In the genomic region with DNA sequence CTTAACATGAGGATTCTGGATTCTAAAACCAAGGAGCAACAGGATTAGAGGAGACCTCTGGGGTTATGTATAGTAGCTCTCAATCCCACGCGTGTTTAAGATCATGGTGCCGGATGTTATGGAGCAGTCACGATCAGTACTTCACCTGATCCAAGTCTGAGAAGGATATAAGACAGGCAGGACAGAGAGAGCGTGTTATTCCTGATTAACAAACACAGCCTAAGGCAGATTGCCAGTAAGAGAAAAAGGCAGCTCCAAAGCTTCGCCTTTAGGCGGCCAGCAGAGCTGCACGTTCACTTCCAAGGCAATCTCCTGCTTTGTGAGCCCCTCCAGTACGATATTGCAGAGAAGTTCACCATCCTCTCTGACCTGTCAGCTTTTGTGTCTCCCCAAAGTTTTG, we compare ENCODE assay signal across 18 cellular contexts. TPM values are rescaled to one million over a fixed set of nuclear protein-coding genes. Genes with fewer than 3 reads are reported as not detected.
DNase-seq lines count a peak whose midpoint lies in the region; ATAC-seq and TF ChIP-seq lines count a peak whose summit lies in the region.
"Had no signal": no experiment of that assay in that cellular context is flagged by ENCODE, and none has a peak within 500 bp of the region (broad histone marks: within the 10 kb centered on the region; RNA-seq: fewer than 3 reads in every experiment).

No MANE protein-coding gene starts in this region.

- H3K36me3 ChIP-seq in mammary epithelial cell (ENCODE audit: insufficient read depth, low read length) (no peaks in the 10 kb centered on the region), ascending aorta (no peaks in the 10 kb centered on the region)
- no peaks in the 10 kb centered on the region for H3K36me3 ChIP-seq in effector memory CD4-positive, alpha-beta T cell (ENCODE audit: control insufficient read depth, insufficient read depth, low read length)
- H3K36me3 ChIP-seq: tibial artery had no signal

- H3K27ac ChIP-seq in mammary epithelial cell (ENCODE audit: insufficient read depth, low read depth, low read length) (no peak overlapping the region), ascending aorta (no peak overlapping the region)
- H3K27ac ChIP-seq in effector memory CD4-positive, alpha-beta T cell (ENCODE audit: insufficient read depth, low read length, poor library complexity, severe bottlenecking): no peak overlapping the region
- H3K27ac ChIP-seq: dorsolateral prefrontal cortex, tibial artery had no signal

- peaks cover 14% of the 10 kb centered on the region for H3K4me1 ChIP-seq in mammary epithelial cell (ENCODE audit: insufficient read depth, low read length)
- H3K4me1 ChIP-seq in ascending aorta: peaks cover 2 to 19% of the 10 kb centered on the region in 2 donors
- peaks cover 12% of the 10 kb centered on the region for H3K4me1 ChIP-seq in effector memory CD4-positive, alpha-beta T cell (ENCODE audit: control insufficient read depth, insufficient read depth, low read length, poor library complexity, severe bottlenecking)

- H4K20me1 ChIP-seq in mammary epithelial cell (ENCODE audit: insufficient read depth, low read length): peaks cover 4% of the 10 kb centered on the region

- POLR2A ChIA-PET in activated CD4-positive, alpha-beta T cell treated with anti-CD3 and anti-CD28 coated beads, Interleukin-2, amount 10 ng/mL, durations not matched to agents 7 days and 5 days (lab: Charles Lee): no interaction called here

- H2AFZ ChIP-seq in mammary epithelial cell (ENCODE audit: low read depth, low read length): no peak overlapping the region

- peaks cover 97% of the 10 kb centered on the region for H3K79me2 ChIP-seq in mammary epithelial cell (ENCODE audit: insufficient read depth, low read length)

- intact Hi-C loops in mammary epithelial cell (cut with micrococcal nuclease) (no loop called here), ascending aorta (cut with DNase I) (no loop called here)

- no peak for ATAC-seq in GM18873 (IDR thresholded peaks at IDR 0.05; ENCODE audit: low FRiP score, unreplicated experiment)
- ATAC-seq: activated CD8-positive, alpha-beta T cell treated with anti-CD3 and anti-CD28 coated beads for 36 hours; activated T-helper 17 cell treated with anti-CD3 and anti-CD28 coated beads, Interleukin-2, amount 50 U/mL, for 72 hours had no signal

- no TSS peak for BruUV-seq in mammary epithelial cell (replicated peaks; lab: Mats Ljungman, UMichigan)

- TF ChIP-seq CTCF in mammary epithelial cell (conservative IDR thresholded peaks at IDR 0.05 in 1 of 2, IDR thresholded peaks at IDR 0.05 in 1 of 2; ENCODE audit: extremely low read depth in 1 of 2, insufficient read depth in 1 of 2, low read depth in 1 of 2, low read length in 2 of 2) (no peak), choroid plexus epithelial cell (conservative IDR thresholded peaks at IDR 0.05; ENCODE audit: low read depth, low read length) (peak; percentile 25), ascending aorta (IDR thresholded peaks at IDR 0.05) (no peak)

- H3K4me3 ChIP-seq in mammary epithelial cell (replicated peaks in 1 of 3; ENCODE audit: insufficient read depth in 1 of 3, low read depth in 2 of 3, low read length in 3 of 3) (no peak overlapping the region), choroid plexus epithelial cell (ENCODE audit: low read depth, low read length) (no peak overlapping the region), ascending aorta (no peak overlapping the region)
- H3K4me3 ChIP-seq in effector memory CD4-positive, alpha-beta T cell (ENCODE audit: insufficient read depth, low read depth, low read length, poor library complexity, severe bottlenecking): no peak overlapping the region
- H3K4me3 ChIP-seq: dorsolateral prefrontal cortex, tibial artery had no signal

- DNase-seq in T47D (ENCODE audit: low read depth in 1 of 2, low spot score in 1 of 2) (peak; percentile 32 to 80), mammary epithelial cell (no peak), choroid plexus epithelial cell (ENCODE audit: low read depth) (peak; percentile 51), islet precursor cell (peak; percentile 62), ascending aorta (ENCODE audit: low spot score in 2 of 2) (no peak)
- no peak for DNase-seq in activated CD4-positive, alpha-beta T cell treated with anti-CD3 and anti-CD28 coated beads, Interleukin-2, amount 10 ng/mL, durations not matched to agents 7 days and 5 days
- DNase-seq in effector memory CD4-positive, alpha-beta T cell: no peak
- DNase-seq: activated CD8-positive, alpha-beta T cell treated with anti-CD3 and anti-CD28 coated beads for 36 hours; CD4-positive, alpha-beta memory T cell; dorsolateral prefrontal cortex; EL; MM.1S; NCI-H2081 treated with DMSO at 0.1 percent for 48 hours; NCI-H748 treated with DMSO at 0.1 percent for 48 hours; posterior cingulate gyrus; tibial artery had no signal

- no peak overlapping the region for H3K27ac Mint-ChIP-seq in activated CD4-positive, alpha-beta T cell treated with anti-CD3 and anti-CD28 coated beads, Interleukin-2, amount 10 ng/mL, durations not matched to agents 7 days and 5 days
- H3K27ac Mint-ChIP-seq: activated CD8-positive, alpha-beta T cell treated with anti-CD3 and anti-CD28 coated beads for 36 hours; activated T-helper 17 cell treated with anti-CD3 and anti-CD28 coated beads, Interleukin-2, amount 50 U/mL, for 72 hours; CD4-positive, alpha-beta memory T cell had no signal

- no peak overlapping the region for H3K9ac ChIP-seq in mammary epithelial cell (ENCODE audit: insufficient read depth, low read length)

- 91% methylated on average over 9 of the region's 9 CpGs for WGBS in mammary epithelial cell (ENCODE audit: low coverage, missing lambda C conversion rate)

- no peak overlapping the region for H3K4me3 Mint-ChIP-seq in activated CD4-positive, alpha-beta T cell treated with anti-CD3 and anti-CD28 coated beads, Interleukin-2, amount 10 ng/mL, durations not matched to agents 7 days and 5 days
- H3K4me3 Mint-ChIP-seq: activated CD8-positive, alpha-beta T cell treated with anti-CD3 and anti-CD28 coated beads for 36 hours; activated T-helper 17 cell treated with anti-CD3 and anti-CD28 coated beads, Interleukin-2, amount 50 U/mL, for 72 hours; CD4-positive, alpha-beta memory T cell had no signal

- H3K27me3 ChIP-seq in mammary epithelial cell (ENCODE audit: insufficient read depth, low read length): no peaks in the 10 kb centered on the region
- H3K27me3 ChIP-seq in ascending aorta: no peaks in the 10 kb centered on the region
- H3K27me3 ChIP-seq in effector memory CD4-positive, alpha-beta T cell (replicated peaks; ENCODE audit: control insufficient read depth, insufficient read depth, low read length, poor library complexity, severe bottlenecking): no peaks in the 10 kb centered on the region
- H3K27me3 ChIP-seq: dorsolateral prefrontal cortex, tibial artery had no signal

- H3K9me3 ChIP-seq in mammary epithelial cell (replicated peaks; ENCODE audit: insufficient read depth, low read length): no peaks in the 10 kb centered on the region
- no peaks in the 10 kb centered on the region for H3K9me3 ChIP-seq in ascending aorta
- no peaks in the 10 kb centered on the region for H3K9me3 ChIP-seq in effector memory CD4-positive, alpha-beta T cell (ENCODE audit: control insufficient read depth, low read length)
- H3K9me3 ChIP-seq: tibial artery had no signal

- in situ Hi-C loops in T47D (cut with HindIII; ENCODE audit: low pct_unique_long_range_greater_than_20kb, low sequenced_read_pairs) (no loop called here), mammary epithelial cell (cut with MboI; ENCODE audit: low sequenced_read_pairs in 2 of 2) (no loop called here)

- H3K4me1 Mint-ChIP-seq in activated CD4-positive, alpha-beta T cell treated with anti-CD3 and anti-CD28 coated beads, Interleukin-2, amount 10 ng/mL, durations not matched to agents 7 days and 5 days: peaks cover 29% of the 10 kb centered on the region

- peaks cover 4% of the 10 kb centered on the region for H3K36me3 Mint-ChIP-seq in activated CD4-positive, alpha-beta T cell treated with anti-CD3 and anti-CD28 coated beads, Interleukin-2, amount 10 ng/mL, durations not matched to agents 7 days and 5 days (ENCODE audit: low read depth)

- H3K9me3 Mint-ChIP-seq in activated CD4-positive, alpha-beta T cell treated with anti-CD3 and anti-CD28 coated beads, Interleukin-2, amount 10 ng/mL, durations not matched to agents 7 days and 5 days: no peaks in the 10 kb centered on the region
- H3K9me3 Mint-ChIP-seq: activated CD8-positive, alpha-beta T cell treated with anti-CD3 and anti-CD28 coated beads for 36 hours; activated T-helper 17 cell treated with anti-CD3 and anti-CD28 coated beads, Interleukin-2, amount 50 U/mL, for 72 hours; CD4-positive, alpha-beta memory T cell had no signal

- CTCF ChIA-PET in mammary epithelial cell (lab: Charles Lee; ENCODE audit: low non-redundant PET): no interaction called here
- CTCF ChIA-PET in activated CD4-positive, alpha-beta T cell treated with anti-CD3 and anti-CD28 coated beads, Interleukin-2, amount 10 ng/mL, durations not matched to agents 7 days and 5 days (lab: Charles Lee): no interaction called here

- H3K4me2 ChIP-seq in mammary epithelial cell (ENCODE audit: insufficient read depth, low read depth, low read length): no peak overlapping the region

- dilution Hi-C loops in mammary epithelial cell (cut with HindIII; ENCODE audit: low sequenced_read_pairs): loop anchor here (5.0 kb wide), 1 partner anchor 73 kb away; no protein-coding TSS in a partner anchor

- no peaks in the 10 kb centered on the region for H3K27me3 Mint-ChIP-seq in activated CD4-positive, alpha-beta T cell treated with anti-CD3 and anti-CD28 coated beads, Interleukin-2, amount 10 ng/mL, durations not matched to agents 7 days and 5 days
- H3K27me3 Mint-ChIP-seq: activated CD8-positive, alpha-beta T cell treated with anti-CD3 and anti-CD28 coated beads for 36 hours; activated T-helper 17 cell treated with anti-CD3 and anti-CD28 coated beads, Interleukin-2, amount 50 U/mL, for 72 hours; CD4-positive, alpha-beta memory T cell had no signal

RNA-seq across cellular contexts. Expression of gene SETD3, which starts 5.5 kb away (rescaled TPM):
- 10 to 100 TPM; 51.3 to 62.8 TPM for total RNA-seq in mammary epithelial cell
- polyA plus RNA-seq in mammary epithelial cell: 28.8 TPM
- 62.1 TPM for polyA minus RNA-seq in mammary epithelial cell
- total RNA-seq in activated CD4-positive, alpha-beta T cell treated with anti-CD3 and anti-CD28 coated beads, Interleukin-2, amount 10 ng/mL, durations not matched to agents 7 days and 5 days: 10 to 100 TPM; 56.8 to 64.5 TPM
- total RNA-seq in ascending aorta: 26.4 TPM

RNA-seq across cellular contexts. Expression of gene CCNK, which starts 6.0 kb away (rescaled TPM):
- total RNA-seq in mammary epithelial cell: 10 to 100 TPM; 27.0 to 85.4 TPM
- polyA plus RNA-seq in mammary epithelial cell: 7.0 TPM
- 41.3 TPM for polyA minus RNA-seq in mammary epithelial cell
- total RNA-seq in activated CD4-positive, alpha-beta T cell treated with anti-CD3 and anti-CD28 coated beads, Interleukin-2, amount 10 ng/mL, durations not matched to agents 7 days and 5 days: 10 to 100 TPM; 85.5 to 86.8 TPM
- total RNA-seq in ascending aorta: 21.9 TPM

Comparison
In these comparisons a context has a peak if more than half of its experiments do, and no peak if none do; other contexts are left out.
1. DNase-seq: peak in T47D (2 of 2), choroid plexus epithelial cell (single experiment) and islet precursor cell (single experiment); none in mammary epithelial cell (single experiment), activated CD4-positive, alpha-beta T cell treated with anti-CD3 and anti-CD28 coated beads, Interleukin-2, amount 10 ng/mL, durations not matched to agents 7 days and 5 days (single experiment), ascending aorta (0 of 2) and effector memory CD4-positive, alpha-beta T cell (0 of 3).